Comparison of ENCODE assay signal across 12 cellular contexts in the genomic region with DNA sequence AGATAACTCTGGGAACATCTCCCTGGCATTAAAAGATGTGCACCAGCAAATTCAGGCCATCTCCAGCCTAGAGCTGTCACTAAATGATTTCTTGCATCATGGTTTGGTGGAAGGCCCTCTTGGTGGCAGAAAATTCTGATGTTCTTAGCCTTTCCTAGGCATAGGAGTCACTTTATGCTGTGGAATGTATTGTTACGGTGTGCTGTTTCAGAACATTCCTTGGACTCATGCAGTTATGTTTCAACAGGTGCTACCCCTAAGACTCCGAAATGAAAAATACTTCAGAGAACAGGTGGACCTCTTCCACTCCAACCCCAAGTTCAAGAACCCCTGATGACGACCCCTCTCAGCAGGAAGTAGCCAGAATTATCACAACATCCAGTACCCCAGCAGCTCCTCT. TPM values are rescaled to one million over a fixed set of nuclear protein-coding genes. Genes with fewer than 3 reads are reported as not detected.
A peak's percentile ranks its signal among the peaks of the same experiment; 100 is the strongest.
DNase-seq lines count a peak whose midpoint lies in the region; ATAC-seq and TF ChIP-seq lines count a peak whose summit lies in the region.
"Had no signal": no experiment of that assay in that cellular context is flagged by ENCODE, and none has a peak within 500 bp of the region (broad histone marks: within the 10 kb centered on the region; RNA-seq: fewer than 3 reads in every experiment).

No MANE protein-coding gene starts in this region.

- H3K27me3 Mint-ChIP-seq in brain: peaks cover 8% of the 10 kb centered on the region
- no peaks in the 10 kb centered on the region for H3K27me3 Mint-ChIP-seq in Calu3 (ENCODE audit: unreplicated experiment)
- no peaks in the 10 kb centered on the region for H3K27me3 Mint-ChIP-seq in effector memory CD8-positive, alpha-beta T cell
- H3K27me3 Mint-ChIP-seq: activated CD4-positive, alpha-beta T cell treated with anti-CD3 and anti-CD28 coated beads for 36 hours had no signal

- no TSS peak for BruUV-seq in Calu3 (replicated peaks; lab: Mats Ljungman, UMichigan)

- intact Hi-C loops in Calu3 (cut with micrococcal nuclease; ENCODE audit: unreplicated experiment): no loop called here

- no peaks in the 10 kb centered on the region for H3K36me3 Mint-ChIP-seq in brain
- H3K36me3 Mint-ChIP-seq in Calu3 (ENCODE audit: insufficient read depth, unreplicated experiment): no peaks in the 10 kb centered on the region
- no peaks in the 10 kb centered on the region for H3K36me3 Mint-ChIP-seq in effector memory CD8-positive, alpha-beta T cell (ENCODE audit: insufficient read depth)

- H3K27ac Mint-ChIP-seq in brain (peak overlapping the region in 3 of 5 experiments; percentile 73 to 89 (median 87)), Calu3 (ENCODE audit: unreplicated experiment) (no peak overlapping the region)
- H3K27ac Mint-ChIP-seq in effector memory CD8-positive, alpha-beta T cell: no peak overlapping the region
- H3K27ac Mint-ChIP-seq: activated CD4-positive, alpha-beta T cell treated with anti-CD3 and anti-CD28 coated beads for 36 hours had no signal

- H3K9me3 Mint-ChIP-seq in brain (peaks cover 0 to 7% (median 5%) of the 10 kb centered on the region in 5 experiments), Calu3 (ENCODE audit: low read depth, unreplicated experiment) (no peaks in the 10 kb centered on the region)
- H3K9me3 Mint-ChIP-seq in effector memory CD8-positive, alpha-beta T cell: no peaks in the 10 kb centered on the region

- H3K4me1 Mint-ChIP-seq in brain (peaks cover 33% of the 10 kb centered on the region), Calu3 (ENCODE audit: low read depth, unreplicated experiment) (no peaks in the 10 kb centered on the region)
- peaks cover 0 to 3% of the 10 kb centered on the region in 2 donors for H3K4me1 Mint-ChIP-seq in effector memory CD8-positive, alpha-beta T cell (ENCODE audit: low read depth in 2 of 2)

- no peak for DNase-seq in AG09309 (ENCODE audit: low read depth)
- peak; percentile 32 for DNase-seq in HT-29 (ENCODE audit: low spot score)
- DNase-seq in myocyte (ENCODE audit: low read depth): peak; percentile 47
- no peak for DNase-seq in GF-D8 (lab: John Stamatoyannopoulos, UW)
- no peak for DNase-seq in Calu3
- no peak for DNase-seq in effector memory CD8-positive, alpha-beta T cell
- no peak for DNase-seq in cerebellar cortex (ENCODE audit: low spot score)
- DNase-seq: activated CD4-positive, alpha-beta T cell treated with anti-CD3 and anti-CD28 coated beads for 36 hours; anterior cingulate cortex; DMS153; NCI-H510A treated with DMSO at 0.1 percent for 48 hours had no signal

- TF ChIP-seq CTCF in AG09309 (IDR thresholded peaks at IDR 0.05; ENCODE audit: control insufficient read depth, insufficient read depth, low read depth, low read length, missing control alignments): peak; percentile 47
- TF ChIP-seq CTCF in brain (conservative IDR thresholded peaks at IDR 0.05): peak; percentile 6 to 15
- no peak for TF ChIP-seq CTCF in Calu3 (IDR thresholded peaks at IDR 0.05; ENCODE audit: unreplicated experiment)

- H3K4me3 Mint-ChIP-seq in brain (peak overlapping the region in 2 of 5 experiments; percentile 11 to 42), Calu3 (ENCODE audit: low read depth, unreplicated experiment) (no peak overlapping the region)
- H3K4me3 Mint-ChIP-seq in effector memory CD8-positive, alpha-beta T cell: no peak overlapping the region
- H3K4me3 Mint-ChIP-seq: activated CD4-positive, alpha-beta T cell treated with anti-CD3 and anti-CD28 coated beads for 36 hours had no signal

- ATAC-seq in effector memory CD8-positive, alpha-beta T cell (replicated peaks): no peak
- ATAC-seq: activated CD4-positive, alpha-beta T cell treated with anti-CD3 and anti-CD28 coated beads for 36 hours had no signal

- H3K4me3 ChIP-seq in AG09309 (ENCODE audit: control insufficient read depth, low read depth, low read length): no peak overlapping the region

- CTCF ChIA-PET in Calu3 (lab: Charles Lee): no interaction called here

RNA-seq across cellular contexts. Expression of a gene that starts 20.3 kb away (rescaled TPM):
- 23.4 and 23.9 TPM in 2 replicates for total RNA-seq in HT-29 (2014; rRNA removed; shearing (Covaris generic))
- 54.3 TPM for polyA plus RNA-seq in brain (ENCODE audit: insufficient read depth, low read depth, low replicate concordance)
- total RNA-seq in myocyte: 53.0 and 56.0 TPM in 2 replicates
- 98.0 TPM for polyA plus RNA-seq in myocyte (2012)
- total RNA-seq in Calu3 (2022): 32.5 and 41.6 TPM in 2 replicates

Comparison
In these comparisons a context has a peak if more than half of its experiments do, and no peak if none do; other contexts are left out.
1. DNase-seq: peak in HT-29 (single experiment) and myocyte (single experiment); none in AG09309 (single experiment), GF-D8 (single experiment), Calu3 (single experiment), effector memory CD8-positive, alpha-beta T cell (0 of 3) and cerebellar cortex (single experiment).
2. H3K27ac Mint-ChIP-seq: peak in brain (3 of 5); none in Calu3 (single experiment) and effector memory CD8-positive, alpha-beta T cell (0 of 2).